ENCODE assay signal across 22 cellular contexts in the genomic region with DNA sequence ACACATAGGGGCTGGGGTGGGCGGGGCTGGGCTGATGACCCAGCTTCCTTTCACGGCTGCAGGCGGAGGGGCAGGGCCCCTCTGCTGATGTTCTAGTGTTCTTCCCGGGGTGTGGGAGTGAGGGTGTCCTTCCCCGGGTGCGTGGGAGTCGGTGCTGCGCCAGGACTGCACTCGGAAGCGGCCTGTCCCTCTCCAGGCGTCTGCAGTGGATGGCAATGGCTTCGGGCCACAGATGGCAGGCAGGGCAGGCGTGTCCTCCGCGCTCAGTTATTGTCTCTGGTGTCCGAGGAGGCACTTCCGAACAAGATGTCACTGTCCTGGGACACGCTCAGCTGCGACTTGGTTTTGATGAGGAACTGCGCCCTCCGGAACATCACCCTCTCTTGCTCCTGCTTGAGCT. TPM values are rescaled to one million over a fixed set of nuclear protein-coding genes. Genes with fewer than 3 reads are reported as not detected.
"Had no signal": no experiment of that assay in that cellular context is flagged by ENCODE, and none has a peak within 500 bp of the region (broad histone marks: within the 10 kb centered on the region; RNA-seq: fewer than 3 reads in every experiment).

No MANE protein-coding gene starts in this region.

- H3K4me1 ChIP-seq: gastrocnemius medialis, pancreas, right lobe of liver, tibial artery had no signal

- H3K9me3 ChIP-seq: gastrocnemius medialis, pancreas, right lobe of liver, stomach, tibial artery had no signal

- H3K4me3 Mint-ChIP-seq: effector memory CD8-positive, alpha-beta T cell; memory B cell; natural killer cell; type B pancreatic cell had no signal

- H3K4me3 ChIP-seq: gastrocnemius medialis, lung, pancreas, right lobe of liver, stomach, tibial artery had no signal

- H3K27me3 ChIP-seq: pancreas, right lobe of liver had no signal

- ATAC-seq: effector memory CD8-positive, alpha-beta T cell; gastrocnemius medialis; left lobe of liver; natural killer cell; pancreas had no signal

- FAIRE-seq: keratinocyte, pancreas, small intestine had no signal

- H3K27ac Mint-ChIP-seq: effector memory CD8-positive, alpha-beta T cell; memory B cell; natural killer cell; type B pancreatic cell had no signal

- H3K36me3 ChIP-seq: gastrocnemius medialis, pancreas, right lobe of liver, stomach, tibial artery had no signal

- H3K9me3 Mint-ChIP-seq: effector memory CD8-positive, alpha-beta T cell; memory B cell; natural killer cell; type B pancreatic cell had no signal

- H3K27ac ChIP-seq: gastrocnemius medialis, pancreas, right lobe of liver, stomach, tibial artery had no signal

- H3K36me3 Mint-ChIP-seq: memory B cell, natural killer cell had no signal

- H3K4me1 Mint-ChIP-seq: memory B cell, natural killer cell had no signal

- H3K27me3 Mint-ChIP-seq: type B pancreatic cell had no signal

- DNase-seq: cortex of kidney; effector memory CD8-positive, alpha-beta T cell; foreskin fibroblast; gastrocnemius medialis; head of caudate nucleus; natural killer cell; occipital lobe; pancreas; retina; right lobe of liver; small intestine; stimulated activated CD4-positive, alpha-beta T cell treated with anti-CD3 and anti-CD28 coated beads, Interleukin-15, amount 100 ng/mL, for 24 hours; stimulated activated CD4-positive, alpha-beta T cell treated with anti-CD3 and anti-CD28 coated beads, Interleukin-2, amount 100 ng/mL, for 48 hours; stimulated activated CD8-positive, alpha-beta memory T cell treated with anti-CD3 and anti-CD28 coated beads, Interleukin-4, amount 100 ng/mL, for 48 hours; stimulated activated naive CD4-positive, alpha-beta T cell treated with Interleukin-2 at 50 U/mL for 16 hours; stomach; tibial artery had no signal

RNA-seq across cellular contexts. Expression of gene KCNG1, which starts 19.1 kb away (rescaled TPM):
- total RNA-seq: gastrocnemius medialis, natural killer cell had no signal
